Comparison of ENCODE assay signal across 17 cellular contexts in genomic region chr14:68729556-68729955, GRCh38.
DNase-seq lines count a peak whose midpoint lies in the region; ATAC-seq, FAIRE-seq and TF ChIP-seq lines count a peak whose summit lies in the region.
"Had no signal": no experiment of that assay in that cellular context is flagged by ENCODE, and none has a peak within 500 bp of the region (broad histone marks: within the 10 kb centered on the region; RNA-seq: fewer than 3 reads in every experiment).

No MANE protein-coding gene starts in this region.

- H3K9me3 ChIP-seq in H1 (ENCODE audit: insufficient read depth in 2 of 2, low read depth in 1 of 2, low read length in 1 of 2) = no peaks in the 10 kb centered on the region
- H3K9me3 ChIP-seq in subcutaneous abdominal adipose tissue (ENCODE audit: control insufficient read depth in 5 of 5, low read length in 5 of 5) = no peaks in the 10 kb centered on the region
- no peaks in the 10 kb centered on the region for H3K9me3 ChIP-seq in aorta (ENCODE audit: control insufficient read depth, low read length)
- H3K9me3 ChIP-seq: SJCRH30, uterus had no signal

- no peaks in the 10 kb centered on the region for H3K27me3 ChIP-seq in H1 (replicated peaks in 1 of 4; ENCODE audit: control insufficient read depth in 3 of 4, extremely low read depth in 1 of 4, insufficient read depth in 3 of 4, low read length in 3 of 4)
- no peaks in the 10 kb centered on the region for H3K27me3 ChIP-seq in subcutaneous abdominal adipose tissue (ENCODE audit: control insufficient read depth in 5 of 5, insufficient read depth in 4 of 5, low read length in 5 of 5)
- no peaks in the 10 kb centered on the region for H3K27me3 ChIP-seq in aorta (ENCODE audit: control insufficient read depth in 1 of 2, insufficient read depth in 2 of 2, low read length in 1 of 2)
- H3K27me3 ChIP-seq: SJCRH30, uterus had no signal

- H3K4me3 ChIP-seq in H1 (ENCODE audit: extremely low read depth in 1 of 4, insufficient read depth in 2 of 4, low read depth in 3 of 4, low read length in 4 of 4) = no peak overlapping the region
- H3K4me3 ChIP-seq in subcutaneous abdominal adipose tissue (ENCODE audit: low read depth in 1 of 5, low read length in 5 of 5) = no peak overlapping the region
- no peak overlapping the region for H3K4me3 ChIP-seq in aorta (ENCODE audit: low read length in 2 of 2)
- H3K4me3 ChIP-seq: SJCRH30, uterus had no signal

- no peak overlapping the region for H4K8ac ChIP-seq in H1 (ENCODE audit: extremely low read depth, insufficient read depth, low read length)

- H3K4me1 Mint-ChIP-seq in activated T-cell treated with anti-CD3 and anti-CD28 coated beads, Interleukin-2, amount 50 U/mL, for 72 hours (ENCODE audit: low read depth) = peaks cover 56% of the 10 kb centered on the region
- peaks cover 42% of the 10 kb centered on the region for H3K4me1 Mint-ChIP-seq in activated T-cell treated with anti-CD3 and anti-CD28 coated beads, Interleukin-2, amount 50 U/mL, for 24 hours (ENCODE audit: low read depth)

- no peak overlapping the region for H3K18ac ChIP-seq in H1 (ENCODE audit: extremely low read depth, low read length)

- POLR2A ChIA-PET in H1 (lab: Charles Lee; ENCODE audit: partially characterized antibody) = interaction anchor here (1.0 to 2.2 kb wide), 2 partner anchors 63 to 64 kb away, joined by 5 to 16 read pairs; partner anchors contain the start of gene ZFP36L1

- H3K56ac ChIP-seq in H1 (replicated peaks; ENCODE audit: insufficient read length, low read depth, low read length) = no peak overlapping the region

- H3K27ac ChIP-seq in H1 (ENCODE audit: low read depth, low read length) (no peak overlapping the region), subcutaneous abdominal adipose tissue (ENCODE audit: low read depth, low read length) (peak overlapping the region; percentile 66), aorta (ENCODE audit: low read depth in 1 of 2, low read length in 2 of 2) (no peak overlapping the region)
- H3K27ac ChIP-seq: SJCRH30 had no signal

- H4K5ac ChIP-seq in H1 (ENCODE audit: insufficient read length, low read depth, low read length) = no peak overlapping the region

- WGBS in H1 (ENCODE audit: extremely low coverage in 1 of 2, insufficient coverage in 1 of 2, insufficient read length in 1 of 2, insufficient replicate concordance in 2 of 2, low coverage in 1 of 2, low lambda C conversion rate in 2 of 2, missing lambda C conversion rate in 1 of 2), 2 experiments = 94% methylated on average over 4 of the region's 6 CpGs; no CpG with 5 or more reads in 1 of the 2 experiments
- WGBS in aorta, 2 donors = 93% methylated on average over 6 of the region's 6 CpGs

- no peak overlapping the region for H3K9ac ChIP-seq in H1 (replicated peaks in 1 of 4; ENCODE audit: extremely low read depth in 1 of 4, low read depth in 3 of 4, low read length in 3 of 4)
- H3K9ac ChIP-seq in subcutaneous abdominal adipose tissue (ENCODE audit: low read length in 5 of 5) = no peak overlapping the region

- no peak overlapping the region for H2BK120ac ChIP-seq in H1 (replicated peaks; ENCODE audit: low read depth, low read length)

- H3K79me1 ChIP-seq in H1 (ENCODE audit: low read depth, low read length) = no peaks in the 10 kb centered on the region

- 0 out of 2 replicates have a peak overlapping the region, but pooled peaks have one; percentile 10 for H2BK15ac ChIP-seq in H1 (ENCODE audit: low read length)

- no peak overlapping the region for H2BK20ac ChIP-seq in H1 (ENCODE audit: low read length)

- no peaks in the 10 kb centered on the region for H4K20me1 ChIP-seq in H1 (replicated peaks in 1 of 2; ENCODE audit: control insufficient read depth in 1 of 2, insufficient read depth in 2 of 2, low read length in 2 of 2)

- no peaks in the 10 kb centered on the region for H3K36me3 Mint-ChIP-seq in activated T-cell treated with anti-CD3 and anti-CD28 coated beads, Interleukin-2, amount 50 U/mL, for 72 hours (ENCODE audit: insufficient read depth in 2 of 2)
- no peaks in the 10 kb centered on the region for H3K36me3 Mint-ChIP-seq in activated T-cell treated with anti-CD3 and anti-CD28 coated beads, Interleukin-2, amount 50 U/mL, for 24 hours (ENCODE audit: low read depth)
- H3K36me3 Mint-ChIP-seq: CD8-positive, alpha-beta T cell had no signal

- no peaks in the 10 kb centered on the region; the same call in 1 of the 2 replicates for H3K23me2 ChIP-seq in H1 (ENCODE audit: low read depth, low read length)

- CTCF ChIA-PET in H1 (lab: Charles Lee; ENCODE audit: partially characterized antibody) = interaction anchor here (5.8 kb wide), 1 partner anchor 12 kb away, joined by 50 read pairs; no protein-coding TSS in a partner anchor

- H3K4me3 Mint-ChIP-seq in activated T-cell treated with anti-CD3 and anti-CD28 coated beads, Interleukin-2, amount 50 U/mL, for 72 hours = peak overlapping the region in 1 of 2 donors; percentile 16
- H3K4me3 Mint-ChIP-seq in activated T-cell treated with anti-CD3 and anti-CD28 coated beads, Interleukin-2, amount 50 U/mL, for 24 hours = no peak overlapping the region
- H3K4me3 Mint-ChIP-seq: CD8-positive, alpha-beta T cell had no signal

- peaks cover 0 to 1% of the 10 kb centered on the region in 2 donors for H3K9me3 Mint-ChIP-seq in activated T-cell treated with anti-CD3 and anti-CD28 coated beads, Interleukin-2, amount 50 U/mL, for 72 hours
- no peaks in the 10 kb centered on the region for H3K9me3 Mint-ChIP-seq in activated T-cell treated with anti-CD3 and anti-CD28 coated beads, Interleukin-2, amount 50 U/mL, for 24 hours
- H3K9me3 Mint-ChIP-seq: CD8-positive, alpha-beta T cell had no signal

- no peak for ATAC-seq in activated T-cell treated with anti-CD3 and anti-CD28 coated beads, Interleukin-2, amount 50 U/mL, for 72 hours (replicated peaks in 1 of 2)
- no peak for ATAC-seq in aorta (ENCODE audit: low FRiP score)
- ATAC-seq in HG03457 (IDR thresholded peaks at IDR 0.05; ENCODE audit: unreplicated experiment) = no peak
- no peak for ATAC-seq in GM21515 (IDR thresholded peaks at IDR 0.05; ENCODE audit: unreplicated experiment)
- ATAC-seq: CD8-positive, alpha-beta T cell; stimulated activated naive CD8-positive, alpha-beta T cell treated with anti-CD3 and anti-CD28 coated beads, Interleukin-15, Interleukin-2, amounts not matched to agents 100 U/mL and 50 U/mL, for 24 hours had no signal

- H3K27ac Mint-ChIP-seq in activated T-cell treated with anti-CD3 and anti-CD28 coated beads, Interleukin-2, amount 50 U/mL, for 72 hours = peak overlapping the region; percentile 43
- no peak overlapping the region for H3K27ac Mint-ChIP-seq in activated T-cell treated with anti-CD3 and anti-CD28 coated beads, Interleukin-2, amount 50 U/mL, for 24 hours
- H3K27ac Mint-ChIP-seq: CD8-positive, alpha-beta T cell had no signal

- no peaks in the 10 kb centered on the region for H3K27me3 Mint-ChIP-seq in activated T-cell treated with anti-CD3 and anti-CD28 coated beads, Interleukin-2, amount 50 U/mL, for 72 hours (ENCODE audit: low read depth)
- no peaks in the 10 kb centered on the region for H3K27me3 Mint-ChIP-seq in activated T-cell treated with anti-CD3 and anti-CD28 coated beads, Interleukin-2, amount 50 U/mL, for 24 hours

- no peak overlapping the region for H2AK5ac ChIP-seq in H1 (ENCODE audit: low read depth, low read length)

- TF ChIP-seq RAD21 in H1 (IDR thresholded peaks at IDR 0.05 in 1 of 2, conservative IDR thresholded peaks at IDR 0.05 in 1 of 2; ENCODE audit: low read depth in 2 of 2, low read length in 2 of 2) = no peak

- no peak overlapping the region for H2BK12ac ChIP-seq in H1 (ENCODE audit: low read depth, low read length)

- no peak for FAIRE-seq in H1 (lab: Jason Lieb, UNC)
- FAIRE-seq: A204.1 had no signal

- H3K4me1 ChIP-seq in H1 (replicated peaks in 1 of 4; ENCODE audit: control insufficient read depth in 3 of 4, insufficient read depth in 4 of 4, low read length in 3 of 4) (peaks cover 6 to 15% (median 10%) of the 10 kb centered on the region in 4 experiments; a peak in 6 of 7 replicates), subcutaneous abdominal adipose tissue (ENCODE audit: control insufficient read depth in 5 of 5, insufficient read depth in 5 of 5, low read length in 5 of 5) (peaks cover 0 to 53% (median 21%) of the 10 kb centered on the region in 5 donors), aorta (ENCODE audit: control insufficient read depth in 1 of 2, insufficient read depth in 2 of 2, low read length in 2 of 2) (no peaks in the 10 kb centered on the region)
- H3K4me1 ChIP-seq: uterus had no signal

- H3K4me2 ChIP-seq in H1 (ENCODE audit: insufficient read depth in 1 of 2, low read depth in 2 of 2, low read length in 2 of 2) = no peak overlapping the region

- no peaks in the 10 kb centered on the region for H3K79me2 ChIP-seq in H1 (ENCODE audit: control insufficient read depth in 1 of 2, insufficient read depth in 2 of 2, low read length in 2 of 2)

- no peak overlapping the region for H3K14ac ChIP-seq in H1 (ENCODE audit: insufficient read length)

- no peak for DNase-seq in activated T-cell treated with anti-CD3 and anti-CD28 coated beads, Interleukin-2, amount 50 U/mL, for 72 hours
- no peak for DNase-seq in activated T-cell treated with anti-CD3 and anti-CD28 coated beads, Interleukin-2, amount 50 U/mL, for 24 hours
- no peak for DNase-seq in H1 (ENCODE audit: low read depth in 1 of 2, low spot score in 2 of 2)
- DNase-seq in mesenteric fat pad (ENCODE audit: low spot score) = peak; percentile 35
- DNase-seq in aorta = no peak
- DNase-seq: activated gamma-delta T cell; CD8-positive, alpha-beta T cell; cerebellar nuclear complex; foreskin melanocyte; NCI-H1694; SJCRH30; stimulated activated naive CD8-positive, alpha-beta T cell treated with anti-CD3 and anti-CD28 coated beads, Interleukin-15, Interleukin-2, amounts not matched to agents 100 U/mL and 50 U/mL, for 24 hours; uterus had no signal

- no peak for TF ChIP-seq EP300 in H1 (IDR thresholded peaks at IDR 0.05; ENCODE audit: borderline replicate concordance in 1 of 2, low read depth in 2 of 2, low read length in 2 of 2)

- no peak overlapping the region for H2AFZ ChIP-seq in H1 (ENCODE audit: low read length)

- no peak for TF ChIP-seq CTCF in H1 (IDR thresholded peaks at IDR 0.05; ENCODE audit: control extremely low read depth in 1 of 3, insufficient read depth in 1 of 3, low read depth in 1 of 3, low read length in 3 of 3)

- H4K91ac ChIP-seq in H1 (replicated peaks; ENCODE audit: insufficient read length, low read length) = no peak overlapping the region

- intact Hi-C loops in aorta (cut with DNase I) = no loop called here

- no peak for TF ChIP-seq POLR2A in H1 (IDR thresholded peaks at IDR 0.05; ENCODE audit: control extremely low read depth in 1 of 2, low read depth in 2 of 2, low read length in 2 of 2)

- H3K36me3 ChIP-seq in H1 (ENCODE audit: control insufficient read depth in 2 of 4, insufficient read depth in 4 of 4, low read length in 3 of 4) (no peaks in the 10 kb centered on the region), subcutaneous abdominal adipose tissue (ENCODE audit: control insufficient read depth in 5 of 5, insufficient read depth in 5 of 5, low read length in 5 of 5) (no peaks in the 10 kb centered on the region), aorta (ENCODE audit: control insufficient read depth in 1 of 2, insufficient read depth in 2 of 2, low read length in 1 of 2) (no peaks in the 10 kb centered on the region)
- H3K36me3 ChIP-seq: SJCRH30, uterus had no signal

- H2BK5ac ChIP-seq in H1 (ENCODE audit: low read depth, low read length) = no peak overlapping the region

- H3K4ac ChIP-seq in H1 (replicated peaks; ENCODE audit: insufficient read length, low read depth, low read length) = no peak overlapping the region

- H3K23ac ChIP-seq in H1 (ENCODE audit: insufficient read length) = no peak overlapping the region
